Comparison of ENCODE assay signal across 15 cellular contexts in genomic region chr15:61049934-61050333, GRCh38.
DNase-seq lines count a peak whose midpoint lies in the region; ATAC-seq, FAIRE-seq and TF ChIP-seq lines count a peak whose summit lies in the region.
"Had no signal": no experiment of that assay in that cellular context is flagged by ENCODE, and none has a peak within 500 bp of the region (broad histone marks: within the 10 kb centered on the region; RNA-seq: fewer than 3 reads in every experiment).

No MANE protein-coding gene starts in this region.

- DNase-seq in AG08396 (ENCODE audit: low spot score), result peak; percentile 71
- DNase-seq in astrocyte (ENCODE audit: low read depth), result peak; percentile 90
- peak; percentile 65 for DNase-seq in kidney glomerular epithelial cell (lab: John Stamatoyannopoulos, UW)
- no peak for DNase-seq in right cardiac atrium
- no peak for DNase-seq in retina
- no peak for DNase-seq in DMS79 treated with DMSO at 0.1 percent for 48 hours (lab: John Stamatoyannopoulos, UW)
- DNase-seq: AML-193; central memory CD4-positive, alpha-beta T cell; esophagus squamous epithelium; islet precursor cell; NCI-H1092 treated with DMSO at 0.1 percent for 48 hours; NCI-H526; SJCRH30 had no signal

- no peaks in the 10 kb centered on the region for H3K9me3 Mint-ChIP-seq in astrocyte (ENCODE audit: unreplicated experiment)

- H3K9me3 ChIP-seq in astrocyte (ENCODE audit: insufficient read depth, low read depth, low read length) (no peaks in the 10 kb centered on the region), right cardiac atrium (ENCODE audit: control insufficient read depth, low read length) (no peaks in the 10 kb centered on the region)
- H3K9me3 ChIP-seq: esophagus squamous epithelium, SJCRH30 had no signal

- no peak for FAIRE-seq in astrocyte (lab: Jason Lieb, UNC)

- no peak overlapping the region for H3K9ac ChIP-seq in astrocyte (ENCODE audit: low read length)

- H3K36me3 ChIP-seq in astrocyte (ENCODE audit: insufficient read depth, low read length), result no peaks in the 10 kb centered on the region
- H3K36me3 ChIP-seq: esophagus squamous epithelium, SJCRH30 had no signal

- no peak overlapping the region for H3K27ac ChIP-seq in astrocyte (ENCODE audit: low read depth, low read length)
- H3K27ac ChIP-seq in right cardiac atrium (ENCODE audit: low read length), result no peak overlapping the region
- H3K27ac ChIP-seq: esophagus squamous epithelium, SJCRH30 had no signal

- peaks cover 6% of the 10 kb centered on the region for H3K4me1 Mint-ChIP-seq in astrocyte (ENCODE audit: low read depth, unreplicated experiment)

- peaks cover 7% of the 10 kb centered on the region for H3K36me3 Mint-ChIP-seq in astrocyte (ENCODE audit: low read depth, unreplicated experiment)

- H3K79me2 ChIP-seq in astrocyte (ENCODE audit: insufficient read depth, low read length), result no peaks in the 10 kb centered on the region

- peak overlapping the region; percentile 30 for H3K4me2 ChIP-seq in astrocyte (ENCODE audit: low read length)

- no peaks in the 10 kb centered on the region for H3K27me3 Mint-ChIP-seq in astrocyte (ENCODE audit: low read depth, unreplicated experiment)

- peak; percentile 55 for ATAC-seq in HG03520 (IDR thresholded peaks at IDR 0.05; ENCODE audit: unreplicated experiment)
- no peak for ATAC-seq in right cardiac atrium
- no peak for ATAC-seq in HG03354 (IDR thresholded peaks at IDR 0.05; ENCODE audit: poor library complexity, severe bottlenecking, unreplicated experiment)

- H4K20me1 ChIP-seq in astrocyte (ENCODE audit: insufficient read depth, low read length), result peaks cover 21% of the 10 kb centered on the region

- H3K4me3 ChIP-seq in astrocyte (ENCODE audit: insufficient read depth, low read depth, low read length), result no peak overlapping the region
- no peak overlapping the region for H3K4me3 ChIP-seq in right cardiac atrium (ENCODE audit: low read length)
- H3K4me3 ChIP-seq: esophagus squamous epithelium, SJCRH30 had no signal

- no peak overlapping the region for H2AFZ ChIP-seq in astrocyte (ENCODE audit: low read depth, low read length)

- no peak overlapping the region for H3K4me3 Mint-ChIP-seq in astrocyte (ENCODE audit: unreplicated experiment)

- no peak overlapping the region for H3K27ac Mint-ChIP-seq in astrocyte (ENCODE audit: unreplicated experiment)

- no peak for TF ChIP-seq CTCF in astrocyte (IDR thresholded peaks at IDR 0.05; ENCODE audit: insufficient read depth, low read depth, low read length)

- intact Hi-C loops in right cardiac atrium (cut with DNase I), result loop anchor here in 3 of 4 donors (5.0 to 10.0 kb wide), 4 partner anchors 133 to 463 kb away; no protein-coding TSS in a partner anchor

- H3K4me1 ChIP-seq in astrocyte (ENCODE audit: insufficient read depth, low read length), result peaks cover 18% of the 10 kb centered on the region
- no peaks in the 10 kb centered on the region for H3K4me1 ChIP-seq in right cardiac atrium (ENCODE audit: control insufficient read depth, insufficient read depth, low read length)
- H3K4me1 ChIP-seq: SJCRH30 had no signal

- WGBS in right cardiac atrium, result 90% methylated on average over 11 of the region's 11 CpGs

- H3K27me3 ChIP-seq in astrocyte (ENCODE audit: insufficient read depth, low read length), result peaks cover 3% of the 10 kb centered on the region
- no peaks in the 10 kb centered on the region for H3K27me3 ChIP-seq in right cardiac atrium (ENCODE audit: control insufficient read depth, insufficient read depth)
- H3K27me3 ChIP-seq: esophagus squamous epithelium, SJCRH30 had no signal

Comparison
In these comparisons a context has a peak if more than half of its experiments do, and no peak if none do; other contexts are left out.
1. DNase-seq: peak in AG08396 (single experiment), astrocyte (single experiment) and kidney glomerular epithelial cell (single experiment); none in right cardiac atrium (0 of 3), retina (single experiment) and DMS79 treated with DMSO at 0.1 percent for 48 hours (single experiment).